ENCODE assay signal across 15 cellular contexts in the genomic region with DNA sequence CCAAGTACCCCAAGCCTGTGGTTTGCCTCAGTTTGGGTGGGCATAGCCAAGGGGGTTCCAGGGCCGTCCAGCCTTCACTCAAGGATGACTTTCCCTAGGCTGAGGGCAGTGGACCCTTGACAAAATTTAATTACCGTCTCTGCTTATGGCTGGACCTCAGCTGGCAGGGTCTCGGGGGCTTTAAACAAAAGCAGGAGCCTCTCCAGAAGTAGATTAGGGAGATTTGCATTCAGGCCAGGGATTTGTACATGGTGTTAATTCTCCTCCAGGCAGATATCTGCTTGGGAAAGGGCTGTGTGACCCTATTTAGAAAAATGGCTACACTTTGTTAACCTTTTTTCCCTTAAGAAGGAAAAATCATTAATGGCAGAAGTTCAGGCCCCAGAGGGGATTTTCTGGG.
DNase-seq lines count a peak whose midpoint lies in the region; ATAC-seq and TF ChIP-seq lines count a peak whose summit lies in the region.
"Had no signal": no experiment of that assay in that cellular context is flagged by ENCODE, and none has a peak within 500 bp of the region (broad histone marks: within the 10 kb centered on the region; RNA-seq: fewer than 3 reads in every experiment).

No MANE protein-coding gene starts in this region.

- POLR2A ChIA-PET in WTC11 (lab: Charles Lee), result no interaction called here

- ATAC-seq in WTC11 (no peak), HG03354 (IDR thresholded peaks at IDR 0.05; ENCODE audit: poor library complexity, severe bottlenecking, unreplicated experiment) (no peak)
- ATAC-seq: A549, Panc1 had no signal

- H3K4me1 ChIP-seq in cardiac muscle cell (ENCODE audit: low read depth) (peaks cover 54% of the 10 kb centered on the region), right atrium auricular region (peaks cover 0 to 32% of the 10 kb centered on the region in 2 donors), ectodermal cell (ENCODE audit: control insufficient read depth, insufficient read depth, low read length) (peaks cover 21% of the 10 kb centered on the region)
- H3K4me1 ChIP-seq: A549 had no signal

- no peaks in the 10 kb centered on the region for H3K9me3 Mint-ChIP-seq in nephron
- no peaks in the 10 kb centered on the region for H3K9me3 Mint-ChIP-seq in WTC11

- H3K27me3 Mint-ChIP-seq in nephron (ENCODE audit: low read depth) (no peaks in the 10 kb centered on the region), WTC11 (ENCODE audit: low read depth) (no peaks in the 10 kb centered on the region)

- TF ChIP-seq CTCF in cardiac muscle cell (IDR thresholded peaks at IDR 0.05; ENCODE audit: low read depth, low read length), result no peak
- no peak for TF ChIP-seq CTCF in right atrium auricular region (IDR thresholded peaks at IDR 0.05)
- TF ChIP-seq CTCF in nephron (IDR thresholded peaks at IDR 0.05; ENCODE audit: unreplicated experiment in 3 of 3), result no peak
- no peak for TF ChIP-seq CTCF in WTC11 (IDR thresholded peaks at IDR 0.05)

- H3K27ac Mint-ChIP-seq in nephron (peak overlapping the region; percentile 65 to 83 (median 81)), WTC11 (no peak overlapping the region)

- no peak for DNase-seq in cardiac muscle cell (ENCODE audit: low read depth in 1 of 2, low spot score in 1 of 2)
- no peak for DNase-seq in right atrium auricular region (ENCODE audit: low spot score)
- no peak for DNase-seq in WTC11 (ENCODE audit: low spot score)
- no peak for DNase-seq in NCI-H774 (lab: John Stamatoyannopoulos, UW)
- no peak for DNase-seq in SHP77 (lab: John Stamatoyannopoulos, UW)
- DNase-seq: DMS79 treated with DMSO at 0.1 percent for 48 hours, GDM1, NCI-H1694, SHP77 treated with DMSO at 0.1 percent for 48 hours had no signal

- no peaks in the 10 kb centered on the region for H3K36me3 ChIP-seq in cardiac muscle cell
- H3K36me3 ChIP-seq in right atrium auricular region, result no peaks in the 10 kb centered on the region
- H3K36me3 ChIP-seq in ectodermal cell (ENCODE audit: control insufficient read depth, insufficient read depth, low read length), result no peaks in the 10 kb centered on the region

- H3K36me3 Mint-ChIP-seq in nephron (ENCODE audit: low read depth) (peaks cover 5% of the 10 kb centered on the region), WTC11 (no peaks in the 10 kb centered on the region)

- no peaks in the 10 kb centered on the region for H3K9me3 ChIP-seq in cardiac muscle cell (ENCODE audit: low read depth)
- H3K9me3 ChIP-seq in right atrium auricular region, result no peaks in the 10 kb centered on the region
- no peaks in the 10 kb centered on the region for H3K9me3 ChIP-seq in ectodermal cell (ENCODE audit: control insufficient read depth, low read length)
- H3K9me3 ChIP-seq: A549 had no signal

- H3K4me1 Mint-ChIP-seq in nephron (peaks cover 78% of the 10 kb centered on the region), WTC11 (peaks cover 30% of the 10 kb centered on the region)

- CTCF ChIA-PET in WTC11 (lab: Charles Lee), result interaction anchor here (1.1 kb wide), 1 partner anchor 55 kb away, joined by 3 read pairs; no protein-coding TSS in a partner anchor

- peak overlapping the region; percentile 80 for H3K27ac ChIP-seq in cardiac muscle cell
- H3K27ac ChIP-seq in right atrium auricular region, result no peak overlapping the region
- H3K27ac ChIP-seq in ectodermal cell (ENCODE audit: insufficient read depth, low read depth, low read length, poor library complexity, severe bottlenecking), result peak overlapping the region; percentile 45
- H3K27ac ChIP-seq: A549, HL-60 had no signal

- H3K4me3 ChIP-seq in cardiac muscle cell, result no peak overlapping the region
- H3K4me3 ChIP-seq in right atrium auricular region, result no peak overlapping the region
- no peak overlapping the region for H3K4me3 ChIP-seq in ectodermal cell (ENCODE audit: insufficient read depth, low read depth, low read length)
- H3K4me3 ChIP-seq: A549 had no signal

- WGBS in ectodermal cell, 2 experiments, result 52 to 64% methylated on average over 3 of the region's 3 CpGs

- no peaks in the 10 kb centered on the region for H3K27me3 ChIP-seq in cardiac muscle cell
- no peaks in the 10 kb centered on the region for H3K27me3 ChIP-seq in right atrium auricular region
- no peaks in the 10 kb centered on the region for H3K27me3 ChIP-seq in ectodermal cell (ENCODE audit: control insufficient read depth, insufficient read depth, low read length, poor library complexity, severe bottlenecking)

- H3K4me3 Mint-ChIP-seq in nephron, result no peak overlapping the region
- no peak overlapping the region for H3K4me3 Mint-ChIP-seq in WTC11

TF ChIP-seq in WTC11, 78 proteins besides CTCF, POLR2A, EP300 and RAD21:
- no peak for TF ChIP-seq ZBTB21 (CRISPR knock-in tag; IDR thresholded peaks at IDR 0.05; ENCODE audit: borderline replicate concordance)
- no peak for TF ChIP-seq USF1 (CRISPR knock-in tag; IDR thresholded peaks at IDR 0.05)
- TF ChIP-seq ATF1 (CRISPR knock-in tag; IDR thresholded peaks at IDR 0.05), result no peak
- no peak for TF ChIP-seq GTF2I (CRISPR knock-in tag; conservative IDR thresholded peaks at IDR 0.05)
- TF ChIP-seq CDX4 (CRISPR knock-in tag; IDR thresholded peaks at IDR 0.05; ENCODE audit: borderline replicate concordance), result no peak
- no peak for TF ChIP-seq MXD4 (CRISPR knock-in tag; IDR thresholded peaks at IDR 0.05; ENCODE audit: borderline replicate concordance)
- TF ChIP-seq, protein P1, sequence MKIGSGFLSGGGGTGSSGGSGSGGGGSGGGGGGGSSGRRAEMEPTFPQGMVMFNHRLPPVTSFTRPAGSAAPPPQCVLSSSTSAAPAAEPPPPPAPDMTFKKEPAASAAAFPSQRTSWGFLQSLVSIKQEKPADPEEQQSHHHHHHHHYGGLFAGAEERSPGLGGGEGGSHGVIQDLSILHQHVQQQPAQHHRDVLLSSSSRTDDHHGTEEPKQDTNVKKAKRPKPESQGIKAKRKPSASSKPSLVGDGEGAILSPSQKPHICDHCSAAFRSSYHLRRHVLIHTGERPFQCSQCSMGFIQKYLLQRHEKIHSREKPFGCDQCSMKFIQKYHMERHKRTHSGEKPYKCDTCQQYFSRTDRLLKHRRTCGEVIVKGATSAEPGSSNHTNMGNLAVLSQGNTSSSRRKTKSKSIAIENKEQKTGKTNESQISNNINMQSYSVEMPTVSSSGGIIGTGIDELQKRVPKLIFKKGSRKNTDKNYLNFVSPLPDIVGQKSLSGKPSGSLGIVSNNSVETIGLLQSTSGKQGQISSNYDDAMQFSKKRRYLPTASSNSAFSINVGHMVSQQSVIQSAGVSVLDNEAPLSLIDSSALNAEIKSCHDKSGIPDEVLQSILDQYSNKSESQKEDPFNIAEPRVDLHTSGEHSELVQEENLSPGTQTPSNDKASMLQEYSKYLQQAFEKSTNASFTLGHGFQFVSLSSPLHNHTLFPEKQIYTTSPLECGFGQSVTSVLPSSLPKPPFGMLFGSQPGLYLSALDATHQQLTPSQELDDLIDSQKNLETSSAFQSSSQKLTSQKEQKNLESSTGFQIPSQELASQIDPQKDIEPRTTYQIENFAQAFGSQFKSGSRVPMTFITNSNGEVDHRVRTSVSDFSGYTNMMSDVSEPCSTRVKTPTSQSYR (CRISPR knock-in tag; IDR thresholded peaks at IDR 0.05), result no peak
- no peak for TF ChIP-seq TCF7 (CRISPR knock-in tag; IDR thresholded peaks at IDR 0.05; ENCODE audit: low read depth)
- no peak for TF ChIP-seq ZNF121 (CRISPR knock-in tag; IDR thresholded peaks at IDR 0.05)
- no peak for TF ChIP-seq RELA (CRISPR knock-in tag; IDR thresholded peaks at IDR 0.05; ENCODE audit: borderline replicate concordance)
- TF ChIP-seq, protein P2, sequence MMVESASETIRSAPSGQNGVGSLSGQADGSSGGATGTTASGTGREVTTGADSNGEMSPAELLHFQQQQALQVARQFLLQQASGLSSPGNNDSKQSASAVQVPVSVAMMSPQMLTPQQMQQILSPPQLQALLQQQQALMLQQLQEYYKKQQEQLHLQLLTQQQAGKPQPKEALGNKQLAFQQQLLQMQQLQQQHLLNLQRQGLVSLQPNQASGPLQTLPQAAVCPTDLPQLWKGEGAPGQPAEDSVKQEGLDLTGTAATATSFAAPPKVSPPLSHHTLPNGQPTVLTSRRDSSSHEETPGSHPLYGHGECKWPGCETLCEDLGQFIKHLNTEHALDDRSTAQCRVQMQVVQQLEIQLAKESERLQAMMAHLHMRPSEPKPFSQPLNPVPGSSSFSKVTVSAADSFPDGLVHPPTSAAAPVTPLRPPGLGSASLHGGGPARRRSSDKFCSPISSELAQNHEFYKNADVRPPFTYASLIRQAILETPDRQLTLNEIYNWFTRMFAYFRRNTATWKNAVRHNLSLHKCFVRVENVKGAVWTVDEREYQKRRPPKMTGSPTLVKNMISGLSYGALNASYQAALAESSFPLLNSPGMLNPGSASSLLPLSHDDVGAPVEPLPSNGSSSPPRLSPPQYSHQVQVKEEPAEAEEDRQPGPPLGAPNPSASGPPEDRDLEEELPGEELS (CRISPR knock-in tag; IDR thresholded peaks at IDR 0.05), result no peak

Comparison
In these comparisons a context has a peak if more than half of its experiments do, and no peak if none do; other contexts are left out.
1. H3K27ac ChIP-seq: peak in cardiac muscle cell (single experiment) and ectodermal cell (single experiment); none in right atrium auricular region (0 of 2).